Comparison of ENCODE assay signal across 1 cellular context in genomic region chr5:150783422-150783928, GRCh38.
TF ChIP-seq lines count a peak whose summit lies in the region.

No MANE protein-coding gene starts in this region.

TF ChIP-seq in GM12878, 131 proteins besides CTCF, POLR2A, EP300 and RAD21 (continued from another document):
- TF ChIP-seq, protein P1, sequence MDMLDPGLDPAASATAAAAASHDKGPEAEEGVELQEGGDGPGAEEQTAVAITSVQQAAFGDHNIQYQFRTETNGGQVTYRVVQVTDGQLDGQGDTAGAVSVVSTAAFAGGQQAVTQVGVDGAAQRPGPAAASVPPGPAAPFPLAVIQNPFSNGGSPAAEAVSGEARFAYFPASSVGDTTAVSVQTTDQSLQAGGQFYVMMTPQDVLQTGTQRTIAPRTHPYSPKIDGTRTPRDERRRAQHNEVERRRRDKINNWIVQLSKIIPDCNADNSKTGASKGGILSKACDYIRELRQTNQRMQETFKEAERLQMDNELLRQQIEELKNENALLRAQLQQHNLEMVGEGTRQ (IDR thresholded peaks at IDR 0.05; ENCODE audit: borderline replicate concordance, low read depth, low read length), result no peak
- no peak for TF ChIP-seq CBFB (IDR thresholded peaks at IDR 0.05; ENCODE audit: low read depth)
- peak; percentile 75 for TF ChIP-seq ZNF384 (IDR thresholded peaks at IDR 0.05; ENCODE audit: borderline replicate concordance, low read depth, low read length)
- peak in 1 of 2 experiments; percentile 14; a peak in 1 of 4 replicates for TF ChIP-seq ETV6 (conservative IDR thresholded peaks at IDR 0.05 in 1 of 2, IDR thresholded peaks at IDR 0.05 in 1 of 2; ENCODE audit: borderline replicate concordance in 1 of 2, low read depth in 1 of 2)
- TF ChIP-seq YY1 (IDR thresholded peaks at IDR 0.05; ENCODE audit: low read depth, low read length), result peak; percentile 52; the same call in 1 of the 2 replicates
- no peak for TF ChIP-seq SREBF1 (IDR thresholded peaks at IDR 0.05; ENCODE audit: low read length)
- 0 out of 2 replicates have a peak, but pooled peaks have one; percentile 29 for TF ChIP-seq PKNOX1 (IDR thresholded peaks at IDR 0.05)
- peak; percentile 72; the same call in 1 of the 2 replicates for TF ChIP-seq MEF2A (IDR thresholded peaks at IDR 0.05; ENCODE audit: insufficient read depth, low read depth, low read length)
- TF ChIP-seq MTA3 (IDR thresholded peaks at IDR 0.05; ENCODE audit: borderline replicate concordance, low read length), result peak; percentile 70; the same call in 1 of the 2 replicates
- TF ChIP-seq EED (IDR thresholded peaks at IDR 0.05; ENCODE audit: low read depth), result 0 out of 2 replicates have a peak, but pooled peaks have one; percentile 13
- no peak for TF ChIP-seq TARDBP (IDR thresholded peaks at IDR 0.05; ENCODE audit: borderline replicate concordance)
- TF ChIP-seq RUNX3 (IDR thresholded peaks at IDR 0.05; ENCODE audit: low read length), result peak; percentile 84
- TF ChIP-seq FOXM1 (IDR thresholded peaks at IDR 0.05; ENCODE audit: low read depth, low read length), result peak; percentile 75; the same call in 1 of the 2 replicates
- TF ChIP-seq JUNB (IDR thresholded peaks at IDR 0.05), result peak; percentile 44
TF ChIP-seq in GM12878: peak in this region for 16.
